22 cellular contexts compared by ENCODE assay signal in the genomic region with DNA sequence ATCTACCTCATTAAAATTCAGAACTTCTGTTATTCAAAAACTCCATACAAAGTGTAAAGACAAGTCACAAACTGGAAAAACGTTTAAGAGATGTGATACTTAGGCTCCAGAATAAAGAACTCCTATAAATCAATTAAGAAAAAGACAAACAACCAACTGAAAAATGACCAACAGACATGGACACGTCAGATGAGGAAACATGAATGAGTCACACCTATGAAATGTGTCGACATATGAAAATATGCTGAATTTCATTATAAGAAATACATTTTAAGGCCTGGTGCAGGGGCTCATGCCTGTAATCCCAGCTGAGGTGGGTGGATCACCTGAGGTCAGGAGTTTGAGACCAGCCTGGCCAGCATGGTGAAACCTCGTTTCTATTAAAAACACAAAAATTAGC.
DNase-seq lines count a peak whose midpoint lies in the region; ATAC-seq, FAIRE-seq and TF ChIP-seq lines count a peak whose summit lies in the region.
"Had no signal": no experiment of that assay in that cellular context is flagged by ENCODE, and none has a peak within 500 bp of the region (broad histone marks: within the 10 kb centered on the region; RNA-seq: fewer than 3 reads in every experiment).

No MANE protein-coding gene starts in this region.

- DNase-seq in HT1080 (ENCODE audit: low read depth) (peak; percentile 10), RCC 7860 (ENCODE audit: low spot score) (no peak), endothelial cell of umbilical vein (ENCODE audit: low read depth, low spot score) (no peak), osteocyte (ENCODE audit: extremely low spot score, unreplicated experiment) (no peak), right lobe of liver (no peak)
- DNase-seq in stimulated activated effector memory CD8-positive, alpha-beta T cell treated with anti-CD3 and anti-CD28 coated beads, Interleukin-12 subunit alpha, Interleukin-12 subunit beta, amount 100 ng/mL, for 72 hours (ENCODE audit: low spot score in 2 of 2): no peak
- no peak for DNase-seq in stimulated activated naive B cell treated with anti-CD40 and anti-IgM and Interleukin-4, amounts not matched to agents 10 μg/mL and 1 μg/mL and 100 μg/mL, for 72 hours
- DNase-seq: activated CD4-positive, alpha-beta T cell treated with anti-CD3 and anti-CD28 coated beads for 4 hours; activated effector memory CD4-positive, alpha-beta T cell treated with Interleukin-2 at 50 U/mL for 16 hours; adrenal gland; central memory CD4-positive, alpha-beta T cell; esophagus squamous epithelium; kidney; MG63; naive B cell; NCI-H2029; Right ventricle myocardium superior; transverse colon had no signal

- no peaks in the 10 kb centered on the region for H3K79me2 ChIP-seq in endothelial cell of umbilical vein (ENCODE audit: control insufficient read depth, insufficient read depth, low read length)
- H3K79me2 ChIP-seq: hepatocyte had no signal

- H3K9me1 ChIP-seq in endothelial cell of umbilical vein (replicated peaks; ENCODE audit: control insufficient read depth, extremely low read depth, insufficient read depth, low read length): no peaks in the 10 kb centered on the region

- H4K20me1 ChIP-seq in endothelial cell of umbilical vein (replicated peaks; ENCODE audit: control insufficient read depth, extremely low read depth, insufficient read depth, low read length): no peaks in the 10 kb centered on the region

- no peak overlapping the region for H3K9ac ChIP-seq in endothelial cell of umbilical vein (replicated peaks; ENCODE audit: extremely low read depth, insufficient read depth, low read length)

- no peak overlapping the region for H3K27ac Mint-ChIP-seq in stimulated activated effector memory CD8-positive, alpha-beta T cell treated with anti-CD3 and anti-CD28 coated beads, Interleukin-12 subunit alpha, Interleukin-12 subunit beta, amount 100 ng/mL, for 72 hours
- H3K27ac Mint-ChIP-seq in stimulated activated naive B cell treated with anti-CD40 and anti-IgM and Interleukin-4, amounts not matched to agents 10 μg/mL and 1 μg/mL and 100 μg/mL, for 72 hours: no peak overlapping the region
- H3K27ac Mint-ChIP-seq in osteocyte (ENCODE audit: unreplicated experiment): no peak overlapping the region
- H3K27ac Mint-ChIP-seq: naive B cell; stimulated activated naive CD8-positive, alpha-beta T cell treated with anti-CD3 and anti-CD28 coated beads, Interleukin-15, Interleukin-2, amounts not matched to agents 100 ng/mL and 50 ng/mL, for 24 hours had no signal

- H3K27me3 ChIP-seq in endothelial cell of umbilical vein (ENCODE audit: control insufficient read depth in 2 of 2, insufficient read depth in 2 of 2, low read length in 2 of 2) (peaks cover 6 to 12% of the 10 kb centered on the region in 2 experiments), right lobe of liver (no peaks in the 10 kb centered on the region)

- H3K4me3 ChIP-seq in endothelial cell of umbilical vein (replicated peaks in 1 of 3; ENCODE audit: insufficient read depth in 1 of 3, low read depth in 1 of 3, low read length in 3 of 3) (no peak overlapping the region), right lobe of liver (no peak overlapping the region)
- H3K4me3 ChIP-seq: adrenal gland, esophagus squamous epithelium, hepatocyte, MG63, transverse colon had no signal

- WGBS in right lobe of liver (ENCODE audit: insufficient coverage, low coverage, low lambda C conversion rate, missing lambda C conversion rate): 46% methylated on average over 4 of the region's 4 CpGs

- BruUV-seq in endothelial cell of umbilical vein (replicated peaks; lab: Mats Ljungman, UMichigan): no TSS peak

- CTCF ChIA-PET in endothelial cell of umbilical vein (lab: Charles Lee): interaction anchor here (0.9 kb wide), 1 partner anchor 12 kb away, joined by 3 read pairs; no protein-coding TSS in a partner anchor

- TF ChIP-seq POLR2A in endothelial cell of umbilical vein (IDR thresholded peaks at IDR 0.05; ENCODE audit: low read depth, low read length) (no peak), right lobe of liver (IDR thresholded peaks at IDR 0.05) (no peak)

- H3K9me3 Mint-ChIP-seq in stimulated activated effector memory CD8-positive, alpha-beta T cell treated with anti-CD3 and anti-CD28 coated beads, Interleukin-12 subunit alpha, Interleukin-12 subunit beta, amount 100 ng/mL, for 72 hours: no peaks in the 10 kb centered on the region
- H3K9me3 Mint-ChIP-seq in stimulated activated naive B cell treated with anti-CD40 and anti-IgM and Interleukin-4, amounts not matched to agents 10 μg/mL and 1 μg/mL and 100 μg/mL, for 72 hours: no peaks in the 10 kb centered on the region
- H3K9me3 Mint-ChIP-seq in osteocyte (ENCODE audit: unreplicated experiment): no peaks in the 10 kb centered on the region
- H3K9me3 Mint-ChIP-seq: stimulated activated naive CD8-positive, alpha-beta T cell treated with anti-CD3 and anti-CD28 coated beads, Interleukin-15, Interleukin-2, amounts not matched to agents 100 ng/mL and 50 ng/mL, for 24 hours had no signal

- dilution Hi-C loops in endothelial cell of umbilical vein (cut with MboI; ENCODE audit: extremely low pct_ligation_motif_present, low sequenced_read_pairs): no loop called here

- FAIRE-seq in RCC 7860 (lab: Jason Lieb, UNC): peak; percentile 7
- no peak for FAIRE-seq in endothelial cell of umbilical vein (lab: Jason Lieb, UNC)
- FAIRE-seq: H54, kidney, TTC549 had no signal

- H3K36me3 Mint-ChIP-seq in stimulated activated effector memory CD8-positive, alpha-beta T cell treated with anti-CD3 and anti-CD28 coated beads, Interleukin-12 subunit alpha, Interleukin-12 subunit beta, amount 100 ng/mL, for 72 hours: no peaks in the 10 kb centered on the region
- H3K36me3 Mint-ChIP-seq in stimulated activated naive B cell treated with anti-CD40 and anti-IgM and Interleukin-4, amounts not matched to agents 10 μg/mL and 1 μg/mL and 100 μg/mL, for 72 hours: no peaks in the 10 kb centered on the region
- H3K36me3 Mint-ChIP-seq in osteocyte (ENCODE audit: unreplicated experiment): no peaks in the 10 kb centered on the region
- H3K36me3 Mint-ChIP-seq: naive B cell had no signal

- no peak overlapping the region for H2AFZ ChIP-seq in endothelial cell of umbilical vein (ENCODE audit: low read depth, low read length)
- H2AFZ ChIP-seq: hepatocyte had no signal

- peaks cover 5% of the 10 kb centered on the region for H3K4me1 Mint-ChIP-seq in stimulated activated effector memory CD8-positive, alpha-beta T cell treated with anti-CD3 and anti-CD28 coated beads, Interleukin-12 subunit alpha, Interleukin-12 subunit beta, amount 100 ng/mL, for 72 hours
- H3K4me1 Mint-ChIP-seq in stimulated activated naive B cell treated with anti-CD40 and anti-IgM and Interleukin-4, amounts not matched to agents 10 μg/mL and 1 μg/mL and 100 μg/mL, for 72 hours: peaks cover 6 to 18% of the 10 kb centered on the region in 2 donors
- H3K4me1 Mint-ChIP-seq in osteocyte (ENCODE audit: unreplicated experiment): peaks cover 13% of the 10 kb centered on the region

- H3K27ac ChIP-seq in endothelial cell of umbilical vein (ENCODE audit: insufficient read depth, low read depth, low read length): no peak overlapping the region
- H3K27ac ChIP-seq in right lobe of liver: no peak overlapping the region
- H3K27ac ChIP-seq: adrenal gland, esophagus squamous epithelium, hepatocyte, transverse colon had no signal

- intact Hi-C loops in endothelial cell of umbilical vein (cut with micrococcal nuclease): no loop called here
- intact Hi-C loops in right lobe of liver (cut with DNase I): no loop called here

- H3K4me3 Mint-ChIP-seq in stimulated activated effector memory CD8-positive, alpha-beta T cell treated with anti-CD3 and anti-CD28 coated beads, Interleukin-12 subunit alpha, Interleukin-12 subunit beta, amount 100 ng/mL, for 72 hours: no peak overlapping the region
- H3K4me3 Mint-ChIP-seq in stimulated activated naive B cell treated with anti-CD40 and anti-IgM and Interleukin-4, amounts not matched to agents 10 μg/mL and 1 μg/mL and 100 μg/mL, for 72 hours: no peak overlapping the region
- H3K4me3 Mint-ChIP-seq in osteocyte (ENCODE audit: unreplicated experiment): no peak overlapping the region
- H3K4me3 Mint-ChIP-seq: naive B cell; stimulated activated naive CD8-positive, alpha-beta T cell treated with anti-CD3 and anti-CD28 coated beads, Interleukin-15, Interleukin-2, amounts not matched to agents 100 ng/mL and 50 ng/mL, for 24 hours had no signal

- peaks cover 3 to 10% of the 10 kb centered on the region in 2 donors for H3K27me3 Mint-ChIP-seq in stimulated activated naive B cell treated with anti-CD40 and anti-IgM and Interleukin-4, amounts not matched to agents 10 μg/mL and 1 μg/mL and 100 μg/mL, for 72 hours
- H3K27me3 Mint-ChIP-seq in osteocyte (ENCODE audit: unreplicated experiment): no peaks in the 10 kb centered on the region

- no peak overlapping the region for H3K4me2 ChIP-seq in endothelial cell of umbilical vein (ENCODE audit: insufficient read depth, low read length)
- H3K4me2 ChIP-seq: hepatocyte had no signal

- no peak for TF ChIP-seq CTCF in endothelial cell of umbilical vein (IDR thresholded peaks at IDR 0.05; ENCODE audit: extremely low read depth in 1 of 2, insufficient read depth in 1 of 2, low read depth in 1 of 2, low read length in 2 of 2)
- TF ChIP-seq CTCF in osteocyte (IDR thresholded peaks at IDR 0.05): no peak
- no peak for TF ChIP-seq CTCF in right lobe of liver (IDR thresholded peaks at IDR 0.05)

- H3K9me3 ChIP-seq in endothelial cell of umbilical vein (replicated peaks; ENCODE audit: control insufficient read depth, insufficient read depth, low read length) (no peaks in the 10 kb centered on the region), right lobe of liver (no peaks in the 10 kb centered on the region)
- H3K9me3 ChIP-seq: adrenal gland, esophagus squamous epithelium, MG63, transverse colon had no signal

- H3K36me3 ChIP-seq in endothelial cell of umbilical vein (ENCODE audit: control insufficient read depth in 2 of 2, extremely low read depth in 1 of 2, insufficient read depth in 2 of 2, low read length in 2 of 2) (no peaks in the 10 kb centered on the region), right lobe of liver (no peaks in the 10 kb centered on the region)
- H3K36me3 ChIP-seq: adrenal gland, esophagus squamous epithelium, MG63, transverse colon had no signal

- peak; percentile 51 for ATAC-seq in stimulated activated effector memory CD8-positive, alpha-beta T cell treated with anti-CD3 and anti-CD28 coated beads, Interleukin-12 subunit alpha, Interleukin-12 subunit beta, amount 100 ng/mL, for 72 hours
- ATAC-seq in stimulated activated naive B cell treated with anti-CD40 and anti-IgM and Interleukin-4, amounts not matched to agents 10 μg/mL and 1 μg/mL and 100 μg/mL, for 72 hours (replicated peaks): no peak
- ATAC-seq in right lobe of liver: no peak

- H3K4me1 ChIP-seq in endothelial cell of umbilical vein (ENCODE audit: control insufficient read depth, extremely low read depth, insufficient read depth, low read length) (peaks cover under 1% of the 10 kb centered on the region), right lobe of liver (no peaks in the 10 kb centered on the region)
- H3K4me1 ChIP-seq: esophagus squamous epithelium, transverse colon had no signal

- POLR2A ChIA-PET in endothelial cell of umbilical vein (lab: Charles Lee): no interaction called here
